In genomic region chr9:85940832-85941616, GRCh38 we compare ENCODE assay signal across 8 cellular contexts. TPM values are rescaled to one million over a fixed set of nuclear protein-coding genes. Genes with fewer than 3 reads are reported as not detected.
A peak's percentile ranks its signal among the peaks of the same experiment; 100 is the strongest.
DNase-seq lines count a peak whose midpoint lies in the region; ATAC-seq and TF ChIP-seq lines count a peak whose summit lies in the region.

Gene NAA35 (plus strand): TSS chr9:85941146. CDS start chr9:85942160, 1,014 bp downstream.

- H3K27me3 Mint-ChIP-seq in activated naive CD8-positive, alpha-beta T cell treated with anti-CD3 and anti-CD28 coated beads, Interleukin-2, amount 10 ng/mL, durations not matched to agents 7 days and 5 days: no peaks in the 10 kb centered on the region
- H3K27me3 Mint-ChIP-seq in glutamatergic neuron (ENCODE audit: unreplicated experiment): no peaks in the 10 kb centered on the region
- H3K27me3 Mint-ChIP-seq in osteocyte (ENCODE audit: unreplicated experiment): peaks cover 4% of the 10 kb centered on the region

- TF ChIP-seq CTCF in GM10266 (IDR thresholded peaks at IDR 0.05; ENCODE audit: control insufficient read depth, insufficient read depth, low read depth, missing control alignments) (no peak), SU-DHL-6 (IDR thresholded peaks at IDR 0.05; ENCODE audit: insufficient read depth, low read length, poor library complexity, severe bottlenecking) (no peak), glutamatergic neuron (IDR thresholded peaks at IDR 0.05; ENCODE audit: partially characterized antibody, unreplicated experiment) (no peak), osteocyte (IDR thresholded peaks at IDR 0.05) (no peak)

- DNase-seq in GM10266 (ENCODE audit: extremely low spot score): peak; percentile 98
- DNase-seq in NCI-H128 (lab: John Stamatoyannopoulos, UW; ENCODE audit: unreplicated experiment): peak; percentile 98
- peak; percentile 96 for DNase-seq in activated naive CD8-positive, alpha-beta T cell treated with anti-CD3 and anti-CD28 coated beads, Interleukin-2, amount 10 ng/mL, durations not matched to agents 7 days and 5 days
- peak; percentile 99 for DNase-seq in glutamatergic neuron
- DNase-seq in osteocyte (ENCODE audit: extremely low spot score, unreplicated experiment): peak; percentile 100

- H3K4me3 ChIP-seq in SU-DHL-6 (ENCODE audit: insufficient read depth, low read length, poor library complexity, severe bottlenecking) (peak within 1 kb of the TSS; percentile 83), thymus (ENCODE audit: low read length) (peak within 1 kb of the TSS; percentile 94)

- H3K9me3 Mint-ChIP-seq in activated naive CD8-positive, alpha-beta T cell treated with anti-CD3 and anti-CD28 coated beads, Interleukin-2, amount 10 ng/mL, durations not matched to agents 7 days and 5 days: no peaks in the 10 kb centered on the region
- no peaks in the 10 kb centered on the region for H3K9me3 Mint-ChIP-seq in glutamatergic neuron (ENCODE audit: unreplicated experiment)
- H3K9me3 Mint-ChIP-seq in osteocyte (ENCODE audit: unreplicated experiment): no peaks in the 10 kb centered on the region

- WGBS in thymus: under 1% methylated on average over 93 of the region's 93 CpGs

- H2AFZ ChIP-seq in SU-DHL-6 (ENCODE audit: low read depth, low read length, severe bottlenecking): peak within 1 kb of the TSS; percentile 74

- peaks cover 9% of the 10 kb centered on the region for H3K36me3 Mint-ChIP-seq in activated naive CD8-positive, alpha-beta T cell treated with anti-CD3 and anti-CD28 coated beads, Interleukin-2, amount 10 ng/mL, durations not matched to agents 7 days and 5 days
- H3K36me3 Mint-ChIP-seq in glutamatergic neuron (ENCODE audit: unreplicated experiment) (peaks cover 3% of the 10 kb centered on the region), osteocyte (ENCODE audit: unreplicated experiment) (peaks cover 7% of the 10 kb centered on the region)

- peaks cover 9% of the 10 kb centered on the region for H3K4me1 ChIP-seq in thymus (ENCODE audit: control insufficient read depth, insufficient read depth, low read length)

- no peaks in the 10 kb centered on the region for H3K9me2 ChIP-seq in SU-DHL-6 (replicated peaks; ENCODE audit: insufficient read depth, low read length)

- peak; percentile 87 for ATAC-seq in HG02678 (IDR thresholded peaks at IDR 0.05; ENCODE audit: unreplicated experiment)
- ATAC-seq in activated naive CD8-positive, alpha-beta T cell treated with anti-CD3 and anti-CD28 coated beads, Interleukin-2, amount 10 ng/mL, durations not matched to agents 7 days and 5 days (ENCODE audit: low read depth): peak; percentile 85

- no peaks in the 10 kb centered on the region for H4K20me1 ChIP-seq in SU-DHL-6 (ENCODE audit: low read depth, low read length)

- no peaks in the 10 kb centered on the region for H3F3A ChIP-seq in SU-DHL-6 (ENCODE audit: insufficient read depth)

- H3K9me3 ChIP-seq in SU-DHL-6 (ENCODE audit: insufficient read depth, low read length): no peaks in the 10 kb centered on the region
- H3K9me3 ChIP-seq in thymus (ENCODE audit: control insufficient read depth): no peaks in the 10 kb centered on the region

- H3K4me3 Mint-ChIP-seq in activated naive CD8-positive, alpha-beta T cell treated with anti-CD3 and anti-CD28 coated beads, Interleukin-2, amount 10 ng/mL, durations not matched to agents 7 days and 5 days: no peak within 1 kb of the TSS
- H3K4me3 Mint-ChIP-seq in glutamatergic neuron (ENCODE audit: unreplicated experiment) (peak within 1 kb of the TSS; percentile 99), osteocyte (ENCODE audit: unreplicated experiment) (peak within 1 kb of the TSS; percentile 90)

- peaks cover 25% of the 10 kb centered on the region for H3K4me1 Mint-ChIP-seq in activated naive CD8-positive, alpha-beta T cell treated with anti-CD3 and anti-CD28 coated beads, Interleukin-2, amount 10 ng/mL, durations not matched to agents 7 days and 5 days
- H3K4me1 Mint-ChIP-seq in glutamatergic neuron (ENCODE audit: low read depth, unreplicated experiment) (peaks cover 2% of the 10 kb centered on the region), osteocyte (ENCODE audit: unreplicated experiment) (peaks cover 3% of the 10 kb centered on the region)

- POLR2A ChIA-PET in activated naive CD8-positive, alpha-beta T cell treated with anti-CD3 and anti-CD28 coated beads, Interleukin-2, amount 10 ng/mL, durations not matched to agents 7 days and 5 days (lab: Charles Lee): interaction anchor here (0.6 to 1.9 kb wide), 6 partner anchors 10 to 410 kb away, joined by 3 to 5 read pairs (median 3); partner anchors contain the start of gene ISCA1

- H3K36me3 ChIP-seq in SU-DHL-6 (ENCODE audit: low read length): peaks cover 2% of the 10 kb centered on the region; the same call in 1 of the 2 replicates
- H3K36me3 ChIP-seq in thymus (ENCODE audit: control insufficient read depth, insufficient read depth): peaks cover under 1% of the 10 kb centered on the region

- H3K27ac ChIP-seq in SU-DHL-6 (ENCODE audit: low read depth, low read length) (no peak within 1 kb of the TSS), thymus (ENCODE audit: low read depth) (peak within 1 kb of the TSS; percentile 89)

- H3K79me2 ChIP-seq in SU-DHL-6 (ENCODE audit: insufficient read depth, low read length): peaks cover 9% of the 10 kb centered on the region

- H3K4me2 ChIP-seq in SU-DHL-6 (ENCODE audit: low read depth, low read length, poor library complexity, severe bottlenecking): peak within 1 kb of the TSS; percentile 64

- H3K27me3 ChIP-seq in SU-DHL-6 (ENCODE audit: low read length) (no peaks in the 10 kb centered on the region), thymus (ENCODE audit: control insufficient read depth, insufficient read depth) (no peaks in the 10 kb centered on the region)

- H3K27ac Mint-ChIP-seq in activated naive CD8-positive, alpha-beta T cell treated with anti-CD3 and anti-CD28 coated beads, Interleukin-2, amount 10 ng/mL, durations not matched to agents 7 days and 5 days: peak within 1 kb of the TSS; percentile 96
- H3K27ac Mint-ChIP-seq in glutamatergic neuron (ENCODE audit: unreplicated experiment): peak within 1 kb of the TSS; percentile 92
- peak within 1 kb of the TSS; percentile 93 for H3K27ac Mint-ChIP-seq in osteocyte (ENCODE audit: unreplicated experiment)

- peak within 1 kb of the TSS; percentile 86 for H3K9ac ChIP-seq in SU-DHL-6 (ENCODE audit: low read length)

RNA-seq across cellular contexts. Expression of gene NAA35, which starts in this region (rescaled TPM):
- total RNA-seq in activated naive CD8-positive, alpha-beta T cell treated with anti-CD3 and anti-CD28 coated beads, Interleukin-2, amount 10 ng/mL, durations not matched to agents 7 days and 5 days: 10 to 100 TPM; 24.1 to 26.2 TPM
- total RNA-seq in glutamatergic neuron (ENCODE audit: unreplicated experiment): 33.0 TPM
- total RNA-seq in osteocyte: 18.8 and 20.0 TPM in 2 replicates
- polyA plus RNA-seq in thymus: 13.9 TPM
